ENCODE assay signal across 26 cellular contexts in genomic region chr1:152983234-152983633, GRCh38. TPM values are rescaled to one million over a fixed set of nuclear protein-coding genes. Genes with fewer than 3 reads are reported as not detected.
"Had no signal": no experiment of that assay in that cellular context is flagged by ENCODE, and none has a peak within 500 bp of the region (broad histone marks: within the 10 kb centered on the region; RNA-seq: fewer than 3 reads in every experiment).

No MANE protein-coding gene starts in this region.

- H3K4me3 Mint-ChIP-seq: immature natural killer cell; natural killer cell treated with Interleukin-12 subunit alpha and Interleukin-12 subunit beta and Interleukin-15 and Interleukin-18, amount 100 ng/mL, for 72 hours; neural progenitor cell had no signal

- ATAC-seq: gastroesophageal sphincter; left cardiac atrium; lower lobe of right lung; natural killer cell treated with Interleukin-12 subunit alpha and Interleukin-12 subunit beta and Interleukin-15 and Interleukin-18, amount 100 ng/mL, for 72 hours; right cardiac atrium had no signal

- DNase-seq: colonic mucosa; dermis blood vessel endothelial cell; erythroblast; foreskin fibroblast; immature natural killer cell; kidney; left cardiac atrium; left ventricle myocardium inferior; lower lobe of right lung; mesenchymal stem cell; midbrain; nucleus accumbens; pancreas; right cardiac atrium; small intestine; stimulated activated CD4-positive, alpha-beta T cell treated with anti-CD3 and anti-CD28 coated beads, Interleukin-12 subunit alpha, Interleukin-12 subunit beta, amount 100 ng/mL, for 4 hours; stimulated activated naive CD4-positive, alpha-beta T cell; stomach; substantia nigra; transverse colon had no signal

- FAIRE-seq: kidney, pancreas, small intestine had no signal

- H3K27me3 Mint-ChIP-seq: progenitor cell of endocrine pancreas had no signal

- H3K9me3 ChIP-seq: colonic mucosa, gastroesophageal sphincter, left ventricle myocardium inferior, lower lobe of right lung, pancreas, stomach, thoracic aorta, transverse colon had no signal

- H3K4me2 ChIP-seq: neural progenitor cell had no signal

- H3K4me3 ChIP-seq: colonic mucosa, gastroesophageal sphincter, left ventricle myocardium inferior, lower lobe of right lung, neural progenitor cell, pancreas, stomach, thoracic aorta, transverse colon had no signal

- H3K27ac Mint-ChIP-seq: immature natural killer cell; natural killer cell treated with Interleukin-12 subunit alpha and Interleukin-12 subunit beta and Interleukin-15 and Interleukin-18, amount 100 ng/mL, for 72 hours; neural progenitor cell; progenitor cell of endocrine pancreas had no signal

- H3K27ac ChIP-seq: colonic mucosa, gastroesophageal sphincter, left ventricle myocardium inferior, lower lobe of right lung, neural progenitor cell, pancreas, stomach, thoracic aorta, transverse colon had no signal

- H3K9ac ChIP-seq: neural progenitor cell had no signal

- H3K27me3 ChIP-seq: colonic mucosa, gastroesophageal sphincter, neural progenitor cell, pancreas, transverse colon had no signal

- H3K4me1 Mint-ChIP-seq: immature natural killer cell, neural progenitor cell had no signal

- H3K36me3 Mint-ChIP-seq: immature natural killer cell; natural killer cell treated with Interleukin-12 subunit alpha and Interleukin-12 subunit beta and Interleukin-15 and Interleukin-18, amount 100 ng/mL, for 72 hours; neural progenitor cell had no signal

- H3K4me1 ChIP-seq: colonic mucosa, gastroesophageal sphincter, left ventricle myocardium inferior, lower lobe of right lung, neural progenitor cell, pancreas, stomach, transverse colon had no signal

- H3K36me3 ChIP-seq: colonic mucosa, gastroesophageal sphincter, left ventricle myocardium inferior, lower lobe of right lung, neural progenitor cell, pancreas, stomach, thoracic aorta, transverse colon had no signal

- H3K9me3 Mint-ChIP-seq: neural progenitor cell had no signal

RNA-seq across cellular contexts. Expression of gene SPRR1A, which starts 0.6 kb away (rescaled TPM):
- total RNA-seq: colonic mucosa; dermis blood vessel endothelial cell; gastroesophageal sphincter; kidney; left cardiac atrium; left ventricle myocardium inferior; lower lobe of right lung; natural killer cell treated with Interleukin-12 subunit alpha and Interleukin-12 subunit beta and Interleukin-15 and Interleukin-18, amount 100 ng/mL, for 72 hours; pancreas; progenitor cell of endocrine pancreas; right cardiac atrium; stomach; thoracic aorta; transverse colon had no signal

RNA-seq across cellular contexts. Expression of gene SPRR4, which starts 12.8 kb away (rescaled TPM):
- total RNA-seq: colonic mucosa; dermis blood vessel endothelial cell; gastroesophageal sphincter; kidney; left cardiac atrium; left ventricle myocardium inferior; lower lobe of right lung; natural killer cell treated with Interleukin-12 subunit alpha and Interleukin-12 subunit beta and Interleukin-15 and Interleukin-18, amount 100 ng/mL, for 72 hours; pancreas; progenitor cell of endocrine pancreas; right cardiac atrium; stomach; thoracic aorta; transverse colon; ureter had no signal

RNA-seq across cellular contexts. Expression of gene SPRR3, which starts 18.3 kb away (rescaled TPM):
- total RNA-seq: colonic mucosa; dermis blood vessel endothelial cell; kidney; left cardiac atrium; left ventricle myocardium inferior; lower lobe of right lung; natural killer cell treated with Interleukin-12 subunit alpha and Interleukin-12 subunit beta and Interleukin-15 and Interleukin-18, amount 100 ng/mL, for 72 hours; pancreas; progenitor cell of endocrine pancreas; right cardiac atrium; thoracic aorta; transverse colon had no signal

RNA-seq across cellular contexts. Expression of gene SPRR5, which starts 36.2 kb away (rescaled TPM):
- total RNA-seq: colonic mucosa; dermis blood vessel endothelial cell; gastroesophageal sphincter; kidney; left cardiac atrium; left ventricle myocardium inferior; lower lobe of right lung; natural killer cell treated with Interleukin-12 subunit alpha and Interleukin-12 subunit beta and Interleukin-15 and Interleukin-18, amount 100 ng/mL, for 72 hours; pancreas; progenitor cell of endocrine pancreas; right cardiac atrium; stomach; thoracic aorta; transverse colon; ureter had no signal

RNA-seq across cellular contexts. Expression of gene SPRR1B, which starts 47.8 kb away (rescaled TPM):
- total RNA-seq: colonic mucosa; dermis blood vessel endothelial cell; kidney; left cardiac atrium; left ventricle myocardium inferior; lower lobe of right lung; natural killer cell treated with Interleukin-12 subunit alpha and Interleukin-12 subunit beta and Interleukin-15 and Interleukin-18, amount 100 ng/mL, for 72 hours; pancreas; progenitor cell of endocrine pancreas; right cardiac atrium; stomach; thoracic aorta; transverse colon had no signal
